In genomic region chr12:20696181-20696580, GRCh38 we compare ENCODE assay signal across 25 cellular contexts. TPM values are rescaled to one million over a fixed set of nuclear protein-coding genes. Genes with fewer than 3 reads are reported as not detected.
A peak's percentile ranks its signal among the peaks of the same experiment; 100 is the strongest.
DNase-seq lines count a peak whose midpoint lies in the region; ATAC-seq and TF ChIP-seq lines count a peak whose summit lies in the region.
"Had no signal": no experiment of that assay in that cellular context is flagged by ENCODE, and none has a peak within 500 bp of the region (broad histone marks: within the 10 kb centered on the region; RNA-seq: fewer than 3 reads in every experiment).

No MANE protein-coding gene starts in this region.

- no peak overlapping the region for H3K27ac Mint-ChIP-seq in stimulated activated effector memory CD8-positive, alpha-beta T cell treated with anti-CD3 and anti-CD28 coated beads, Interleukin-12 subunit alpha, Interleukin-12 subunit beta, amount 100 ng/mL, for 72 hours
- H3K27ac Mint-ChIP-seq: activated CD8-positive, alpha-beta T cell treated with anti-CD3 and anti-CD28 coated beads, Interleukin-2, amount 10 ng/mL, durations not matched to agents 7 days and 5 days had no signal

- no peak overlapping the region for H3K4me3 Mint-ChIP-seq in stimulated activated effector memory CD8-positive, alpha-beta T cell treated with anti-CD3 and anti-CD28 coated beads, Interleukin-12 subunit alpha, Interleukin-12 subunit beta, amount 100 ng/mL, for 72 hours
- H3K4me3 Mint-ChIP-seq: activated CD8-positive, alpha-beta T cell treated with anti-CD3 and anti-CD28 coated beads, Interleukin-2, amount 10 ng/mL, durations not matched to agents 7 days and 5 days; central memory CD8-positive, alpha-beta T cell had no signal

- H3K9me3 ChIP-seq in right cardiac atrium (ENCODE audit: control insufficient read depth, low read length) (no peaks in the 10 kb centered on the region), sigmoid colon (no peaks in the 10 kb centered on the region), spleen (no peaks in the 10 kb centered on the region), upper lobe of right lung (no peaks in the 10 kb centered on the region)

- TF ChIP-seq CTCF in dorsolateral prefrontal cortex (IDR thresholded peaks at IDR 0.05 in 54 of 56, conservative IDR thresholded peaks at IDR 0.05 in 2 of 56; ENCODE audit: low read depth in 1 of 56, partially characterized antibody in 56 of 56), result no peak
- no peak for TF ChIP-seq CTCF in sigmoid colon (IDR thresholded peaks at IDR 0.05)
- no peak for TF ChIP-seq CTCF in spleen (IDR thresholded peaks at IDR 0.05 in 8 of 11, conservative IDR thresholded peaks at IDR 0.05 in 3 of 11)
- TF ChIP-seq CTCF in upper lobe of right lung (IDR thresholded peaks at IDR 0.05), result no peak

- TF ChIP-seq POLR2A in sigmoid colon (IDR thresholded peaks at IDR 0.05), result no peak
- no peak for TF ChIP-seq POLR2A in spleen (IDR thresholded peaks at IDR 0.05)

- 44% methylated on average over 4 of the region's 4 CpGs for WGBS in right cardiac atrium
- WGBS in sigmoid colon, 2 donors, result 69 to 82% methylated on average over 4 of the region's 4 CpGs
- WGBS in spleen, 5 donors, result 74 to 83% (median 79%) methylated on average over 4 of the region's 4 CpGs

- H3K4me3 ChIP-seq in dorsolateral prefrontal cortex, result peak overlapping the region in 49 of 59 donors; percentile 1 to 56 (median 29)
- peak overlapping the region; percentile 10 for H3K4me3 ChIP-seq in right cardiac atrium (ENCODE audit: low read length)
- no peak overlapping the region for H3K4me3 ChIP-seq in sigmoid colon
- H3K4me3 ChIP-seq in spleen, result no peak overlapping the region
- H3K4me3 ChIP-seq in upper lobe of right lung, result no peak overlapping the region

- ATAC-seq in right cardiac atrium (peak; percentile 56 to 75), upper lobe of right lung (no peak), GM18517 (IDR thresholded peaks at IDR 0.05; ENCODE audit: unreplicated experiment) (no peak)
- no peak for ATAC-seq in stimulated activated effector memory CD8-positive, alpha-beta T cell treated with anti-CD3 and anti-CD28 coated beads, Interleukin-12 subunit alpha, Interleukin-12 subunit beta, amount 100 ng/mL, for 72 hours
- ATAC-seq: activated CD8-positive, alpha-beta T cell treated with anti-CD3 and anti-CD28 coated beads, Interleukin-2, amount 10 ng/mL, durations not matched to agents 7 days and 5 days had no signal

- DNase-seq in M059J (ENCODE audit: low read depth), result peak; percentile 15
- no peak for DNase-seq in dorsolateral prefrontal cortex
- peak; percentile 60 to 70 (median 67) for DNase-seq in right cardiac atrium
- DNase-seq in sigmoid colon, result peak; percentile 51
- DNase-seq in spleen, result no peak
- no peak for DNase-seq in upper lobe of right lung
- DNase-seq in stimulated activated effector memory CD8-positive, alpha-beta T cell treated with anti-CD3 and anti-CD28 coated beads, Interleukin-12 subunit alpha, Interleukin-12 subunit beta, amount 100 ng/mL, for 72 hours (ENCODE audit: low spot score in 2 of 2), result no peak
- DNase-seq: activated CD8-positive, alpha-beta T cell treated with anti-CD3 and anti-CD28 coated beads, Interleukin-2, amount 10 ng/mL, durations not matched to agents 7 days and 5 days; activated naive CD4-positive, alpha-beta T cell treated with Interleukin-2 at 50 U/mL for 16 hours; activated T-cell treated with anti-CD3 and anti-CD28 coated beads, Interleukin-2, amount 50 U/mL, for 48 hours; amniotic stem cell; DMS 273 treated with DMSO at 0.1 percent for 48 hours; foreskin melanocyte; GDM1; mammary epithelial cell; MV-4-11; NCI-H2171 treated with DMSO at 0.1 percent for 48 hours; NCI-H526 treated with DMSO at 0.1 percent for 48 hours; occipital lobe had no signal

- no peaks in the 10 kb centered on the region for H3K36me3 Mint-ChIP-seq in stimulated activated effector memory CD8-positive, alpha-beta T cell treated with anti-CD3 and anti-CD28 coated beads, Interleukin-12 subunit alpha, Interleukin-12 subunit beta, amount 100 ng/mL, for 72 hours

- H3K4me1 Mint-ChIP-seq in stimulated activated effector memory CD8-positive, alpha-beta T cell treated with anti-CD3 and anti-CD28 coated beads, Interleukin-12 subunit alpha, Interleukin-12 subunit beta, amount 100 ng/mL, for 72 hours, result no peaks in the 10 kb centered on the region
- H3K4me1 Mint-ChIP-seq: central memory CD8-positive, alpha-beta T cell had no signal

- peaks cover 11% of the 10 kb centered on the region for H3K9me3 Mint-ChIP-seq in stimulated activated effector memory CD8-positive, alpha-beta T cell treated with anti-CD3 and anti-CD28 coated beads, Interleukin-12 subunit alpha, Interleukin-12 subunit beta, amount 100 ng/mL, for 72 hours

- H3K27me3 ChIP-seq in dorsolateral prefrontal cortex (no peaks in the 10 kb centered on the region), right cardiac atrium (ENCODE audit: control insufficient read depth, insufficient read depth) (no peaks in the 10 kb centered on the region), sigmoid colon (no peaks in the 10 kb centered on the region), spleen (replicated peaks in 1 of 7) (no peaks in the 10 kb centered on the region), upper lobe of right lung (no peaks in the 10 kb centered on the region)

- intact Hi-C loops in dorsolateral prefrontal cortex (cut with DNase I) (no loop called here), right cardiac atrium (cut with DNase I) (no loop called here), sigmoid colon (cut with DNase I) (no loop called here), spleen (cut with DNase I; ENCODE audit: low total_unique reads) (no loop called here), upper lobe of right lung (cut with DNase I) (no loop called here)

- TF ChIP-seq EP300 in sigmoid colon (IDR thresholded peaks at IDR 0.05), result no peak

- H3K4me1 ChIP-seq in right cardiac atrium (ENCODE audit: control insufficient read depth, insufficient read depth, low read length) (no peaks in the 10 kb centered on the region), sigmoid colon (no peaks in the 10 kb centered on the region), spleen (no peaks in the 10 kb centered on the region), upper lobe of right lung (no peaks in the 10 kb centered on the region)

- H3K27ac ChIP-seq in dorsolateral prefrontal cortex (peak overlapping the region in 40 of 59 donors; percentile 2 to 80 (median 60)), right cardiac atrium (ENCODE audit: low read length) (no peak overlapping the region), sigmoid colon (no peak overlapping the region), spleen (no peak overlapping the region), upper lobe of right lung (no peak overlapping the region)

- no peaks in the 10 kb centered on the region for H3K36me3 ChIP-seq in sigmoid colon
- no peaks in the 10 kb centered on the region for H3K36me3 ChIP-seq in spleen
- H3K36me3 ChIP-seq in upper lobe of right lung, result no peaks in the 10 kb centered on the region

RNA-seq across cellular contexts. Expression of gene SLCO1C1, which starts 1.0 kb away (rescaled TPM):
- not detected in 2 replicates for total RNA-seq in M059J (2014; rRNA removed; shearing (Covaris generic))
- 10 to 100 TPM; 11.8 to 75.7 (median 27.5) TPM for total RNA-seq in dorsolateral prefrontal cortex
- 1 to 10 TPM in 3 of 4 donors, under 1 TPM in 1; 0.47 to 3.4 (median 2.2) TPM for total RNA-seq in right cardiac atrium
- 0.54 TPM for polyA plus RNA-seq in right cardiac atrium
- total RNA-seq in sigmoid colon, result 1 to 10 TPM in 1 of 4 donors, under 1 TPM in 3; 0.16 to 1.8 (median 0.62) TPM
- under 1 TPM in 1 of 3 donors, not detected in 2; 0.38 TPM for polyA plus RNA-seq in sigmoid colon
- not detected for total RNA-seq in spleen
- under 1 TPM; 0.03 to 0.35 (median 0.13) TPM for polyA plus RNA-seq in spleen
- 0.96 TPM for total RNA-seq in upper lobe of right lung
- total RNA-seq: activated CD8-positive, alpha-beta T cell treated with anti-CD3 and anti-CD28 coated beads, Interleukin-2, amount 10 ng/mL, durations not matched to agents 7 days and 5 days; epithelial cell of proximal tubule; mammary epithelial cell; RPMI7951 had no signal
- polyA plus RNA-seq: AG04450, keratinocyte, mammary epithelial cell had no signal

Comparison
In these comparisons a context has a peak if more than half of its experiments do, and no peak if none do; other contexts are left out.
1. DNase-seq: peak in M059J (single experiment), right cardiac atrium (3 of 3) and sigmoid colon (single experiment); none in dorsolateral prefrontal cortex (0 of 10), spleen (single experiment), upper lobe of right lung (single experiment) and stimulated activated effector memory CD8-positive, alpha-beta T cell treated with anti-CD3 and anti-CD28 coated beads, Interleukin-12 subunit alpha, Interleukin-12 subunit beta, amount 100 ng/mL, for 72 hours (0 of 2).
2. H3K27ac ChIP-seq: peak in dorsolateral prefrontal cortex (40 of 59); none in right cardiac atrium (single experiment), sigmoid colon (0 of 4), spleen (0 of 8) and upper lobe of right lung (single experiment).
3. H3K4me3 ChIP-seq: peak in dorsolateral prefrontal cortex (49 of 59) and right cardiac atrium (single experiment); none in sigmoid colon (0 of 4), spleen (0 of 8) and upper lobe of right lung (single experiment).
4. ATAC-seq: peak in right cardiac atrium (2 of 2); none in upper lobe of right lung (single experiment), GM18517 (single experiment) and stimulated activated effector memory CD8-positive, alpha-beta T cell treated with anti-CD3 and anti-CD28 coated beads, Interleukin-12 subunit alpha, Interleukin-12 subunit beta, amount 100 ng/mL, for 72 hours (single experiment).